ENCODE assay signal across 2 cellular contexts in the genomic region with DNA sequence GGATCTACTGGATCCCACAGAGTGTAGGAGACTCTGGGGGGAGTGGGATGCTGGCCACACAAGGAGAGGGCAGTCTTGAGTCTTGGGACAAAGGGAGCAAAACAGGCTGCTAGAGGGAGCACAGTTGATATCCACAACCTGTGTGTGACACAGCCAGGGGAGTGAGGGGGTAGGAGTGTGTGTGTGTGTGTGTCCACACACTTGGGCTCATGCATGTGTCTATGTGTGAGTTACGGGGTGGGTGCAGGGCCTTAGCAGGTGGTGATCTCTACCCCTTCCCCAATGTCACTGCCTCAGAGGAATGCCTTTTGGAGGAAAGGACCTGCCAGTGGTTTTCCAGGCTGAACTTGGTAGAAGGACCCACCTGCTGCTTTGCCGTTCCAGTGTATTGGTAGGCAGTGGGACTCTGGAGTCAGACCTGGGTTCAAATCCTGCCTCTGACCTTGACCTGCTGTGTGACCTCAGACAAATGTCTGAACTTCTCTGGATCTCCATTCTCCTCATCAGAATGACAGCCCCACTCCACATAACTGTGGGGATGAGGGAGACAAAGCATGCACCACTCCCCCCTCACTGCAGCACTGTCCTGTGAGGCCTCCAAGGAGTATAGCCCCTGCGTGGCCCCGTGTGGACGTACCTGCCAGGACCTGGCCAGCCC.
TF ChIP-seq lines count a peak whose summit lies in the region.

No MANE protein-coding gene starts in this region.

TF ChIP-seq in WTC11, 78 proteins besides CTCF, POLR2A, EP300 and RAD21:
- no peak for TF ChIP-seq CBFB (CRISPR knock-in tag; IDR thresholded peaks at IDR 0.05; ENCODE audit: low read depth)
- TF ChIP-seq ETV6 (CRISPR knock-in tag; IDR thresholded peaks at IDR 0.05) = no peak
- TF ChIP-seq, protein P1, sequence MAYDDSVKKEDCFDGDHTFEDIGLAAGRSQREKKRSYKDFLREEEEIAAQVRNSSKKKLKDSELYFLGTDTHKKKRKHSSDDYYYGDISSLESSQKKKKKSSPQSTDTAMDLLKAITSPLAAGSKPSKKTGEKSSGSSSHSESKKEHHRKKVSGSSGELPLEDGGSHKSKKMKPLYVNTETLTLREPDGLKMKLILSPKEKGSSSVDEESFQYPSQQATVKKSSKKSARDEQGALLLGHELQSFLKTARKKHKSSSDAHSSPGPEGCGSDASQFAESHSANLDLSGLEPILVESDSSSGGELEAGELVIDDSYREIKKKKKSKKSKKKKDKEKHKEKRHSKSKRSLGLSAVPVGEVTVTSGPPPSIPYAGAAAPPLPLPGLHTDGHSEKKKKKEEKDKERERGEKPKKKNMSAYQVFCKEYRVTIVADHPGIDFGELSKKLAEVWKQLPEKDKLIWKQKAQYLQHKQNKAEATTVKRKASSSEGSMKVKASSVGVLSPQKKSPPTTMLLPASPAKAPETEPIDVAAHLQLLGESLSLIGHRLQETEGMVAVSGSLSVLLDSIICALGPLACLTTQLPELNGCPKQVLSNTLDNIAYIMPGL (CRISPR knock-in tag; IDR thresholded peaks at IDR 0.05) = no peak
- TF ChIP-seq, protein P2, sequence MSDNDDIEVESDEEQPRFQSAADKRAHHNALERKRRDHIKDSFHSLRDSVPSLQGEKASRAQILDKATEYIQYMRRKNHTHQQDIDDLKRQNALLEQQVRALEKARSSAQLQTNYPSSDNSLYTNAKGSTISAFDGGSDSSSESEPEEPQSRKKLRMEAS (CRISPR knock-in tag; IDR thresholded peaks at IDR 0.05) = no peak
- no peak for TF ChIP-seq GTF2I (CRISPR knock-in tag; conservative IDR thresholded peaks at IDR 0.05)
- TF ChIP-seq, protein P3, sequence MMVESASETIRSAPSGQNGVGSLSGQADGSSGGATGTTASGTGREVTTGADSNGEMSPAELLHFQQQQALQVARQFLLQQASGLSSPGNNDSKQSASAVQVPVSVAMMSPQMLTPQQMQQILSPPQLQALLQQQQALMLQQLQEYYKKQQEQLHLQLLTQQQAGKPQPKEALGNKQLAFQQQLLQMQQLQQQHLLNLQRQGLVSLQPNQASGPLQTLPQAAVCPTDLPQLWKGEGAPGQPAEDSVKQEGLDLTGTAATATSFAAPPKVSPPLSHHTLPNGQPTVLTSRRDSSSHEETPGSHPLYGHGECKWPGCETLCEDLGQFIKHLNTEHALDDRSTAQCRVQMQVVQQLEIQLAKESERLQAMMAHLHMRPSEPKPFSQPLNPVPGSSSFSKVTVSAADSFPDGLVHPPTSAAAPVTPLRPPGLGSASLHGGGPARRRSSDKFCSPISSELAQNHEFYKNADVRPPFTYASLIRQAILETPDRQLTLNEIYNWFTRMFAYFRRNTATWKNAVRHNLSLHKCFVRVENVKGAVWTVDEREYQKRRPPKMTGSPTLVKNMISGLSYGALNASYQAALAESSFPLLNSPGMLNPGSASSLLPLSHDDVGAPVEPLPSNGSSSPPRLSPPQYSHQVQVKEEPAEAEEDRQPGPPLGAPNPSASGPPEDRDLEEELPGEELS (CRISPR knock-in tag; IDR thresholded peaks at IDR 0.05) = no peak
- TF ChIP-seq JAZF1 (CRISPR knock-in tag; IDR thresholded peaks at IDR 0.05) = no peak
- TF ChIP-seq RELA (CRISPR knock-in tag; IDR thresholded peaks at IDR 0.05; ENCODE audit: borderline replicate concordance) = no peak
- TF ChIP-seq CREM (CRISPR knock-in tag; IDR thresholded peaks at IDR 0.05) = no peak
- no peak for TF ChIP-seq ZNF263 (CRISPR knock-in tag; IDR thresholded peaks at IDR 0.05; ENCODE audit: low read depth)
- no peak for TF ChIP-seq ZNF396 (CRISPR knock-in tag; IDR thresholded peaks at IDR 0.05; ENCODE audit: borderline replicate concordance)
TF ChIP-seq in WTC11: peak in this region for 0.

TF ChIP-seq in HepG2, 621 proteins besides CTCF, POLR2A, EP300 and RAD21:
- TF ChIP-seq ZNF768 (CRISPR knock-in tag; IDR thresholded peaks at IDR 0.05) = peak; percentile 68; the same call in 1 of the 2 replicates
- no peak for TF ChIP-seq HNRNPLL (IDR thresholded peaks at IDR 0.05; ENCODE audit: low read depth, low read length, poor library complexity, severe bottlenecking)
TF ChIP-seq in HepG2: peak in this region for 1.
